ENCODE assay signal across 25 cellular contexts in the genomic region with DNA sequence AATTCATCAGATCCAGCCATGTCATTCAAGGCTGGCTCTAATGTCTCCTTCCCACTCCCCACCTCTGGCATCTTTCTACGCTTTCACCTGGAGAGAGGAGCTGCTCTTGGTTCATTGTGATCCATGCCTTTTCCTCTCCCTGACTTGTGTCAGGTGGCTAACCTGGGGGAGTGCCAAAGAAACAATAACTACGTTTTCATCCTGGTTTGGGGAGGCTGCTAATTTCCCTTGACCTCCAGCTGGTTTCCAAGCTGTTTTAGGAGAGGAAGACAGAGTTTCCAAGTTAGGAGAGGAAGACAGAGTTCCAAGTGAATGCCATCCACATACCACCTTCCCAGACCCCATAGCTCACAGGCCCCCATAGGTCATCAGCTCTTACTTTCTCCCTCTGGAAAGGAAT. TPM values are rescaled to one million over a fixed set of nuclear protein-coding genes. Genes with fewer than 3 reads are reported as not detected.
"Had no signal": no experiment of that assay in that cellular context is flagged by ENCODE, and none has a peak within 500 bp of the region (broad histone marks: within the 10 kb centered on the region; RNA-seq: fewer than 3 reads in every experiment).

No MANE protein-coding gene starts in this region.

- H3K9ac ChIP-seq: KMS-11 had no signal

- H3K4me3 ChIP-seq: K562, Peyer's patch, SJCRH30 had no signal

- H3K27ac ChIP-seq: HL-60, KMS-11, Peyer's patch, SJCRH30 had no signal

- H3K9me3 ChIP-seq: Peyer's patch, SJCRH30 had no signal

- DNase-seq: Kasumi-1, MM.1S, NCI-H1092 treated with DMSO at 0.1 percent for 48 hours, NCI-H1436, NCI-H187, NCI-H2029, NCI-H2081 treated with DMSO at 0.1 percent for 48 hours, NCI-H2171, NCI-H226, NCI-H446, NCI-H510A, NCI-H524 treated with DMSO at 0.1 percent for 48 hours, NCI-H82, PC-3, Peyer's patch, SHP77 treated with DMSO at 0.1 percent for 48 hours, SJCRH30, T-helper 1 cell had no signal

- H3K36me3 Mint-ChIP-seq: IgD-negative memory B cell had no signal

- H3K4me3 Mint-ChIP-seq: IgD-negative memory B cell had no signal

- H3K36me3 ChIP-seq: Peyer's patch, SJCRH30 had no signal

- H3K4me1 ChIP-seq: Peyer's patch had no signal

- H3K27ac Mint-ChIP-seq: IgD-negative memory B cell had no signal

- H3K4me1 Mint-ChIP-seq: IgD-negative memory B cell had no signal

- FAIRE-seq: HTR-8/SVneo, K562 had no signal

- H3K4me2 ChIP-seq: KMS-11 had no signal

- ATAC-seq: K562, PC-3, Right ventricle myocardium inferior, SK-N-SH treated with all-trans-retinoic acid at 6 μM for 48 hours had no signal

- H3K27me3 ChIP-seq: Peyer's patch, SJCRH30 had no signal

RNA-seq across cellular contexts. Expression of a gene that starts 40.0 kb away (rescaled TPM):
- polyA plus RNA-seq: IgD-negative memory B cell had no signal
